Comparison of ENCODE assay signal across 34 cellular contexts in genomic region chr6:17169291-17169690, GRCh38.
DNase-seq lines count a peak whose midpoint lies in the region; ATAC-seq and TF ChIP-seq lines count a peak whose summit lies in the region.
"Had no signal": no experiment of that assay in that cellular context is flagged by ENCODE, and none has a peak within 500 bp of the region (broad histone marks: within the 10 kb centered on the region; RNA-seq: fewer than 3 reads in every experiment).

No MANE protein-coding gene starts in this region.

- H3K27ac Mint-ChIP-seq in activated CD4-positive, alpha-beta T cell treated with anti-CD3 and anti-CD28 coated beads for 36 hours, result no peak overlapping the region
- H3K27ac Mint-ChIP-seq: activated CD4-positive, alpha-beta T cell treated with anti-CD3 and anti-CD28 coated beads, Interleukin-2, amount 10 ng/mL, durations not matched to agents 7 days and 5 days; activated CD8-positive, alpha-beta memory T cell treated with anti-CD3 and anti-CD28 coated beads, Interleukin-2, amount 10 ng/mL, durations not matched to agents 7 days and 5 days; activated T-helper 1 cell treated with anti-CD3 and anti-CD28 coated beads, Interleukin-12 subunit alpha, Interleukin-12 subunit beta, Interleukin-2, Interleukin-4 antibody, amounts not matched to agents 30 ng/mL and 10 ng/mL and 1 ng/mL, durations not matched to agents 14 hours and 24 hours and 36 hours; CD4-positive, CD25-positive, alpha-beta regulatory T cell; endodermal cell; IgD-negative memory B cell; naive thymus-derived CD4-positive, alpha-beta T cell; stimulated activated naive CD8-positive, alpha-beta T cell treated with anti-CD3 and anti-CD28 coated beads, Interleukin-15, Interleukin-2, amounts not matched to agents 100 ng/mL and 50 ng/mL, for 24 hours; T-helper 2 cell treated with Interferon-gamma antibody and Interleukin-4, amounts not matched to agents 5 μg/mL and 100 μg/mL, for 36 hours had no signal

- no peak overlapping the region for H3K4me3 Mint-ChIP-seq in activated CD4-positive, alpha-beta T cell treated with anti-CD3 and anti-CD28 coated beads for 36 hours
- H3K4me3 Mint-ChIP-seq: activated CD4-positive, alpha-beta T cell treated with anti-CD3 and anti-CD28 coated beads, Interleukin-2, amount 10 ng/mL, durations not matched to agents 7 days and 5 days; activated CD8-positive, alpha-beta memory T cell treated with anti-CD3 and anti-CD28 coated beads, Interleukin-2, amount 10 ng/mL, durations not matched to agents 7 days and 5 days; activated T-helper 1 cell treated with anti-CD3 and anti-CD28 coated beads, Interleukin-12 subunit alpha, Interleukin-12 subunit beta, Interleukin-2, Interleukin-4 antibody, amounts not matched to agents 30 ng/mL and 10 ng/mL and 1 ng/mL, durations not matched to agents 14 hours and 24 hours and 36 hours; CD4-positive, CD25-positive, alpha-beta regulatory T cell; endodermal cell; IgD-negative memory B cell; naive thymus-derived CD4-positive, alpha-beta T cell; stimulated activated naive CD8-positive, alpha-beta T cell treated with anti-CD3 and anti-CD28 coated beads, Interleukin-15, Interleukin-2, amounts not matched to agents 100 ng/mL and 50 ng/mL, for 24 hours; T-helper 2 cell treated with Interferon-gamma antibody and Interleukin-4, amounts not matched to agents 5 μg/mL and 100 μg/mL, for 36 hours had no signal

- peaks cover 26 to 27% of the 10 kb centered on the region in 2 donors for H3K4me1 ChIP-seq in gastrocnemius medialis
- H3K4me1 ChIP-seq: esophagus squamous epithelium, Peyer's patch, thyroid gland had no signal

- POLR2A ChIA-PET in activated CD4-positive, alpha-beta T cell treated with anti-CD3 and anti-CD28 coated beads for 36 hours (lab: Charles Lee), result no interaction called here

- no peaks in the 10 kb centered on the region for H3K27me3 Mint-ChIP-seq in activated CD4-positive, alpha-beta T cell treated with anti-CD3 and anti-CD28 coated beads for 36 hours
- H3K27me3 Mint-ChIP-seq: activated CD4-positive, alpha-beta T cell treated with anti-CD3 and anti-CD28 coated beads, Interleukin-2, amount 10 ng/mL, durations not matched to agents 7 days and 5 days; activated CD8-positive, alpha-beta memory T cell treated with anti-CD3 and anti-CD28 coated beads, Interleukin-2, amount 10 ng/mL, durations not matched to agents 7 days and 5 days; IgD-negative memory B cell had no signal

- TF ChIP-seq CTCF in AG10803 (conservative IDR thresholded peaks at IDR 0.05; ENCODE audit: low read length) (no peak), gastrocnemius medialis (IDR thresholded peaks at IDR 0.05 in 4 of 5, conservative IDR thresholded peaks at IDR 0.05 in 1 of 5) (peak in 2 of 5 experiments; percentile 8 to 23)

- intact Hi-C loops in gastrocnemius medialis (cut with DNase I; ENCODE audit: low total_unique reads), result loop anchor here (2.0 to 5.0 kb wide), 3 partner anchors 44 to 223 kb away; partner anchors contain the start of gene CAP2
- intact Hi-C loops in activated CD4-positive, alpha-beta T cell treated with anti-CD3 and anti-CD28 coated beads for 36 hours (cut with DNase I, micrococcal nuclease), result no loop called here

- no peaks in the 10 kb centered on the region for H3K4me1 Mint-ChIP-seq in activated CD4-positive, alpha-beta T cell treated with anti-CD3 and anti-CD28 coated beads for 36 hours
- H3K4me1 Mint-ChIP-seq: activated CD4-positive, alpha-beta T cell treated with anti-CD3 and anti-CD28 coated beads, Interleukin-2, amount 10 ng/mL, durations not matched to agents 7 days and 5 days; activated CD8-positive, alpha-beta memory T cell treated with anti-CD3 and anti-CD28 coated beads, Interleukin-2, amount 10 ng/mL, durations not matched to agents 7 days and 5 days; CD4-positive, CD25-positive, alpha-beta regulatory T cell; endodermal cell; IgD-negative memory B cell; naive thymus-derived CD4-positive, alpha-beta T cell had no signal

- H3K9me3 ChIP-seq in gastrocnemius medialis, result no peaks in the 10 kb centered on the region
- H3K9me3 ChIP-seq: esophagus squamous epithelium, Peyer's patch, thyroid gland had no signal

- H3K36me3 Mint-ChIP-seq in activated CD4-positive, alpha-beta T cell treated with anti-CD3 and anti-CD28 coated beads for 36 hours (ENCODE audit: low read depth), result no peaks in the 10 kb centered on the region
- H3K36me3 Mint-ChIP-seq: activated CD8-positive, alpha-beta memory T cell treated with anti-CD3 and anti-CD28 coated beads, Interleukin-2, amount 10 ng/mL, durations not matched to agents 7 days and 5 days; CD4-positive, CD25-positive, alpha-beta regulatory T cell; IgD-negative memory B cell; naive thymus-derived CD4-positive, alpha-beta T cell had no signal

- TF ChIP-seq POLR2A in gastrocnemius medialis (IDR thresholded peaks at IDR 0.05), result peak in 1 of 2 donors; percentile 9

- CTCF ChIA-PET in activated CD4-positive, alpha-beta T cell treated with anti-CD3 and anti-CD28 coated beads for 36 hours (lab: Charles Lee), result interaction anchor here (0.7 to 1.2 kb wide), 2 partner anchors 8 to 25 kb away, joined by 3 to 4 read pairs; no protein-coding TSS in a partner anchor

- H3K36me3 ChIP-seq in gastrocnemius medialis, result no peaks in the 10 kb centered on the region
- H3K36me3 ChIP-seq: cardiac muscle cell, esophagus squamous epithelium, Peyer's patch, thyroid gland had no signal

- DNase-seq in AG10803 (ENCODE audit: low read depth) (peak; percentile 69), HT1080 (ENCODE audit: low read depth) (peak; percentile 80), fibroblast of gingiva (ENCODE audit: low read depth) (peak; percentile 68), gastrocnemius medialis (peak; percentile 73 to 79), occipital lobe (lab: John Stamatoyannopoulos, UW) (no peak), C1 segment of cervical spinal cord (lab: John Stamatoyannopoulos, UW) (no peak), NCI-H526 treated with DMSO at 0.1 percent for 48 hours (lab: John Stamatoyannopoulos, UW) (no peak)
- no peak for DNase-seq in activated CD4-positive, alpha-beta T cell treated with anti-CD3 and anti-CD28 coated beads for 36 hours
- DNase-seq: ACHN; activated CD4-positive, alpha-beta T cell treated with anti-CD3 and anti-CD28 coated beads, Interleukin-2, amount 10 ng/mL, durations not matched to agents 7 days and 5 days; activated CD8-positive, alpha-beta memory T cell treated with anti-CD3 and anti-CD28 coated beads, Interleukin-2, amount 10 ng/mL, durations not matched to agents 7 days and 5 days; activated naive CD4-positive, alpha-beta T cell treated with anti-CD3 and anti-CD28 coated beads, Interleukin-2, amount 50 U/mL, for 16 hours; amygdala; CD4-positive, CD25-positive, alpha-beta regulatory T cell; endodermal cell; esophagus squamous epithelium; head of caudate nucleus; mesenchymal stem cell; MM.1S; naive thymus-derived CD4-positive, alpha-beta T cell; NCI-H1417; NCI-H2107; NCI-H524; Peyer's patch; retina; stimulated activated CD4-positive, alpha-beta T cell treated with anti-CD3 and anti-CD28 coated beads, Interleukin-15, amount 100 ng/mL, for 24 hours; thyroid gland had no signal

- H3K27ac ChIP-seq in gastrocnemius medialis, result peak overlapping the region; percentile 80 to 92 (median 90)
- H3K27ac ChIP-seq: cardiac muscle cell, Peyer's patch, thyroid gland, VCaP had no signal

- in situ Hi-C loops in gastrocnemius medialis (cut with MboI; ENCODE audit: low sequenced_read_pairs in 4 of 4), result loop anchor here (5.0 to 25.0 kb wide), 3 partner anchors 108 to 943 kb away; partner anchors contain the start of gene NHLRC1 (in 3 of the 4)

- H3K27me3 ChIP-seq in gastrocnemius medialis, result no peaks in the 10 kb centered on the region
- H3K27me3 ChIP-seq: cardiac muscle cell, esophagus squamous epithelium, Peyer's patch, thyroid gland had no signal

- ATAC-seq in gastrocnemius medialis, result peak; percentile 87 to 94
- ATAC-seq in activated CD4-positive, alpha-beta T cell treated with anti-CD3 and anti-CD28 coated beads for 36 hours, result no peak
- ATAC-seq: activated CD8-positive, alpha-beta memory T cell treated with anti-CD3 and anti-CD28 coated beads, Interleukin-2, amount 10 ng/mL, durations not matched to agents 7 days and 5 days; left lobe of liver; naive thymus-derived CD4-positive, alpha-beta T cell had no signal

- H3K9me3 Mint-ChIP-seq in activated CD4-positive, alpha-beta T cell treated with anti-CD3 and anti-CD28 coated beads for 36 hours (ENCODE audit: low read depth), result no peaks in the 10 kb centered on the region
- H3K9me3 Mint-ChIP-seq: activated CD4-positive, alpha-beta T cell treated with anti-CD3 and anti-CD28 coated beads, Interleukin-2, amount 10 ng/mL, durations not matched to agents 7 days and 5 days; activated T-helper 1 cell treated with anti-CD3 and anti-CD28 coated beads, Interleukin-12 subunit alpha, Interleukin-12 subunit beta, Interleukin-2, Interleukin-4 antibody, amounts not matched to agents 30 ng/mL and 10 ng/mL and 1 ng/mL, durations not matched to agents 14 hours and 24 hours and 36 hours; endodermal cell; IgD-negative memory B cell; naive thymus-derived CD4-positive, alpha-beta T cell; stimulated activated naive CD8-positive, alpha-beta T cell treated with anti-CD3 and anti-CD28 coated beads, Interleukin-15, Interleukin-2, amounts not matched to agents 100 ng/mL and 50 ng/mL, for 24 hours; T-helper 2 cell treated with Interferon-gamma antibody and Interleukin-4, amounts not matched to agents 5 μg/mL and 100 μg/mL, for 36 hours had no signal

- no peak overlapping the region for H3K4me3 ChIP-seq in AG10803 (ENCODE audit: low read length)
- H3K4me3 ChIP-seq in gastrocnemius medialis, result peak overlapping the region; percentile 1 to 28 (median 17)
- H3K4me3 ChIP-seq: cardiac muscle cell, esophagus squamous epithelium, Peyer's patch, thyroid gland had no signal

Comparison
In these comparisons a context has a peak if more than half of its experiments do, and no peak if none do; other contexts are left out.
1. DNase-seq: peak in AG10803 (single experiment), HT1080 (single experiment), fibroblast of gingiva (single experiment) and gastrocnemius medialis (2 of 2); none in activated CD4-positive, alpha-beta T cell treated with anti-CD3 and anti-CD28 coated beads for 36 hours (single experiment), occipital lobe (single experiment), C1 segment of cervical spinal cord (0 of 14) and NCI-H526 treated with DMSO at 0.1 percent for 48 hours (single experiment).